1 cellular context compared by ENCODE assay signal in genomic region chr10:114684085-114684821, GRCh38.
TF ChIP-seq lines count a peak whose summit lies in the region.

No MANE protein-coding gene starts in this region.

TF ChIP-seq in K562, 482 proteins besides CTCF, POLR2A, EP300 and RAD21 (continued from another document):
- TF ChIP-seq C11orf30 (IDR thresholded peaks at IDR 0.05; ENCODE audit: low read depth) = peak; percentile 41; the same call in 1 of the 2 replicates
- no peak for TF ChIP-seq CSDE1 (IDR thresholded peaks at IDR 0.05)
